Comparison of ENCODE assay signal across 18 cellular contexts in the genomic region with DNA sequence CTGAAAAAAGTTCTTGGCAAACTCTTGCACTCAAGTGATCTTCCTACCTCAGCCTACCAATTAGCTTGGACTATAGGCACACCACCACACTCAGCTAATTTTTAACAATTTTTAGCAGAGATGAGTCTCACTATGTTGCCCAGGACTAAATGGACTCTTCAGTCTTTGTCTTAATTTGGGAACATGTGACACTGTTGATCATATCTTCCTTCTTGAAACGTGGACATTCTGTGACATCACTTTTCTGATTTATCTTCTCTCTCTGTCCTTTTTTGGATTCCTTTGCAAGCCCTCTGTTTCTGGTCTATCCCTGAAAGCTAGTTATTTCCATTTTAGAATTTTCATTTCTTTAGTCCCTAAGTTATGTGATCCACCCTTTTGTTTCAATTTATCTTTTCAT. TPM values are rescaled to one million over a fixed set of nuclear protein-coding genes. Genes with fewer than 3 reads are reported as not detected.
A peak's percentile ranks its signal among the peaks of the same experiment; 100 is the strongest.
DNase-seq lines count a peak whose midpoint lies in the region; ATAC-seq, FAIRE-seq and TF ChIP-seq lines count a peak whose summit lies in the region.
"Had no signal": no experiment of that assay in that cellular context is flagged by ENCODE, and none has a peak within 500 bp of the region (broad histone marks: within the 10 kb centered on the region; RNA-seq: fewer than 3 reads in every experiment).

No MANE protein-coding gene starts in this region.

- BruUV-seq in K562 (replicated peaks; lab: Mats Ljungman, UMichigan) = no TSS peak

- H3K4me3 Mint-ChIP-seq in activated naive CD8-positive, alpha-beta T cell = no peak overlapping the region
- no peak overlapping the region for H3K4me3 Mint-ChIP-seq in activated naive CD8-positive, alpha-beta T cell treated with anti-CD3 and anti-CD28 coated beads, Interleukin-2, amount 50 U/mL, for 24 hours
- no peak overlapping the region; the same call in 2 of the 3 replicates for H3K4me3 Mint-ChIP-seq in GM23338
- H3K4me3 Mint-ChIP-seq: B cell had no signal

- H3K9me1 ChIP-seq in K562 (ENCODE audit: control insufficient read depth, insufficient read depth, low read length) = no peaks in the 10 kb centered on the region

- TF ChIP-seq POLR2A in K562 (conservative IDR thresholded peaks at IDR 0.05) = no peak
- no peak for TF ChIP-seq POLR2A in tibial nerve (IDR thresholded peaks at IDR 0.05)

- H3K9ac ChIP-seq in K562 (ENCODE audit: insufficient read depth in 1 of 2, low read depth in 2 of 2, low read length in 2 of 2) = no peak overlapping the region

- TF ChIP-seq EP300 in K562 (IDR thresholded peaks at IDR 0.05; ENCODE audit: low read length) = no peak
- TF ChIP-seq EP300 in tibial nerve (IDR thresholded peaks at IDR 0.05) = no peak

- H3F3A ChIP-seq in GM23338 (replicated peaks; ENCODE audit: low read depth) = 0 out of 2 replicates have a peak, but pooled peaks cover 2% of the 10 kb centered on the region

- H3K79me2 ChIP-seq in GM23338 (replicated peaks; ENCODE audit: insufficient read depth) = peaks cover 96% of the 10 kb centered on the region
- peaks cover 65% of the 10 kb centered on the region for H3K79me2 ChIP-seq in K562 (ENCODE audit: control insufficient read depth, insufficient read depth, low read length)

- H3K9me2 ChIP-seq in GM23338 (ENCODE audit: insufficient read depth) = no peaks in the 10 kb centered on the region

- H3K27me3 Mint-ChIP-seq in activated naive CD8-positive, alpha-beta T cell = no peaks in the 10 kb centered on the region
- no peaks in the 10 kb centered on the region for H3K27me3 Mint-ChIP-seq in activated naive CD8-positive, alpha-beta T cell treated with anti-CD3 and anti-CD28 coated beads, Interleukin-2, amount 50 U/mL, for 24 hours
- peaks cover 5% of the 10 kb centered on the region for H3K27me3 Mint-ChIP-seq in GM23338 (ENCODE audit: insufficient read depth, low read depth, poor library complexity)
- H3K27me3 Mint-ChIP-seq: B cell had no signal

- H4K20me1 ChIP-seq in GM23338 (replicated peaks; ENCODE audit: insufficient read depth) (peaks cover 28% of the 10 kb centered on the region; the same call in 1 of the 2 replicates), K562 (replicated peaks; ENCODE audit: control insufficient read depth, insufficient read depth, low read length) (no peaks in the 10 kb centered on the region)

- H3K4me1 ChIP-seq in GM23338 (ENCODE audit: insufficient read depth) (peaks cover 14% of the 10 kb centered on the region), K562 (replicated peaks in 1 of 2; ENCODE audit: control insufficient read depth in 2 of 2, insufficient read depth in 2 of 2, low read length in 2 of 2) (peaks cover 0 to 3% of the 10 kb centered on the region in 2 experiments; a peak in 1 of 5 replicates), tibial nerve (peaks cover 0 to 19% (median under 1%) of the 10 kb centered on the region in 4 donors)
- H3K4me1 ChIP-seq: HAP-1 had no signal

- H3K36me3 ChIP-seq in GM23338 (ENCODE audit: insufficient read depth) (no peaks in the 10 kb centered on the region), K562 (ENCODE audit: control insufficient read depth, insufficient read depth, low read length) (peaks cover 4% of the 10 kb centered on the region; the same call in 2 of the 3 replicates), tibial nerve (no peaks in the 10 kb centered on the region)
- H3K36me3 ChIP-seq: HAP-1 had no signal

- no peaks in the 10 kb centered on the region for H3K27me3 ChIP-seq in GM23338 (ENCODE audit: insufficient read depth)
- no peaks in the 10 kb centered on the region for H3K27me3 ChIP-seq in K562 (ENCODE audit: control insufficient read depth in 2 of 2, insufficient read depth in 2 of 2, low read length in 2 of 2)
- no peaks in the 10 kb centered on the region for H3K27me3 ChIP-seq in tibial nerve

- H3K4me2 ChIP-seq in GM23338 = 0 out of 2 replicates have a peak overlapping the region, but pooled peaks have one; percentile 4
- H3K4me2 ChIP-seq in K562 (ENCODE audit: insufficient read depth, low read length) = no peak overlapping the region

- H3K9me3 ChIP-seq in K562 (replicated peaks; ENCODE audit: control insufficient read depth, insufficient read depth, low read depth, low read length) = no peaks in the 10 kb centered on the region
- H3K9me3 ChIP-seq in tibial nerve = no peaks in the 10 kb centered on the region
- H3K9me3 ChIP-seq: HAP-1 had no signal

- peak overlapping the region; percentile 56; the same call in 1 of the 2 replicates for H3K27ac ChIP-seq in GM23338 (ENCODE audit: low read depth)
- H3K27ac ChIP-seq in K562 (ENCODE audit: extremely low read depth, low read depth, low read length) = peak overlapping the region; percentile 30; the same call in 1 of the 3 replicates
- H3K27ac ChIP-seq in tibial nerve = no peak overlapping the region

- peaks cover 54% of the 10 kb centered on the region for H3K4me1 Mint-ChIP-seq in activated naive CD8-positive, alpha-beta T cell (ENCODE audit: low read depth)
- peaks cover 23% of the 10 kb centered on the region for H3K4me1 Mint-ChIP-seq in activated naive CD8-positive, alpha-beta T cell treated with anti-CD3 and anti-CD28 coated beads, Interleukin-2, amount 50 U/mL, for 24 hours
- H3K4me1 Mint-ChIP-seq in GM23338 = peaks cover 13% of the 10 kb centered on the region

- H3K9me3 Mint-ChIP-seq in activated naive CD8-positive, alpha-beta T cell (ENCODE audit: low read depth) = no peaks in the 10 kb centered on the region
- H3K9me3 Mint-ChIP-seq in activated naive CD8-positive, alpha-beta T cell treated with anti-CD3 and anti-CD28 coated beads, Interleukin-2, amount 50 U/mL, for 24 hours = no peaks in the 10 kb centered on the region
- H3K9me3 Mint-ChIP-seq in GM23338 = no peaks in the 10 kb centered on the region

- H3K27ac Mint-ChIP-seq in activated naive CD8-positive, alpha-beta T cell = peak overlapping the region; percentile 38
- no peak overlapping the region for H3K27ac Mint-ChIP-seq in activated naive CD8-positive, alpha-beta T cell treated with anti-CD3 and anti-CD28 coated beads, Interleukin-2, amount 50 U/mL, for 24 hours
- H3K27ac Mint-ChIP-seq in GM23338 = peak overlapping the region; percentile 40; the same call in 1 of the 2 replicates

- TF ChIP-seq CTCF in GM23338 (conservative IDR thresholded peaks at IDR 0.05; ENCODE audit: low read depth in 2 of 2) (no peak), K562 (IDR thresholded peaks at IDR 0.05 in 2 of 3, conservative IDR thresholded peaks at IDR 0.05 in 1 of 3; ENCODE audit: insufficient read depth in 2 of 3, low read depth in 1 of 3, low read length in 3 of 3) (no peak), tibial nerve (IDR thresholded peaks at IDR 0.05) (no peak)

- FAIRE-seq in K562 (lab: Jason Lieb, UNC) = peak; percentile 67
- FAIRE-seq: GM18507 had no signal

- POLR2A ChIA-PET in K562 (lab: Yijun Ruan, JAX) = interaction anchor here (0.6 to 1.1 kb wide), 2 partner anchors 11 to 1796 kb away, joined by 3 read pairs; no protein-coding TSS in a partner anchor

- H2AFZ ChIP-seq in GM23338 = no peak overlapping the region
- no peak overlapping the region for H2AFZ ChIP-seq in K562 (ENCODE audit: low read depth, low read length)

- no peak for TF ChIP-seq RAD21 in K562 (CRISPR knock-in tag; conservative IDR thresholded peaks at IDR 0.05 in 1 of 2, IDR thresholded peaks at IDR 0.05 in 1 of 2)

- peaks cover 2% of the 10 kb centered on the region for H3K36me3 Mint-ChIP-seq in activated naive CD8-positive, alpha-beta T cell
- peaks cover 5% of the 10 kb centered on the region for H3K36me3 Mint-ChIP-seq in activated naive CD8-positive, alpha-beta T cell treated with anti-CD3 and anti-CD28 coated beads, Interleukin-2, amount 50 U/mL, for 24 hours (ENCODE audit: low read depth)
- peaks cover 12% of the 10 kb centered on the region; the same call in 2 of the 3 replicates for H3K36me3 Mint-ChIP-seq in GM23338 (ENCODE audit: low read depth)

- no peak for ATAC-seq in activated naive CD8-positive, alpha-beta T cell treated with anti-CD3 and anti-CD28 coated beads, Interleukin-2, amount 50 U/mL, for 24 hours
- ATAC-seq in GM23338 (no peak), K562 (peak; percentile 48), GM21423 (IDR thresholded peaks at IDR 0.05; ENCODE audit: unreplicated experiment) (no peak), HG03045 (IDR thresholded peaks at IDR 0.05; ENCODE audit: unreplicated experiment) (no peak)
- ATAC-seq: Right ventricle myocardium inferior had no signal

- in situ Hi-C loops in K562 (cut with MboI) = no loop called here

- CTCF ChIA-PET in K562 (lab: Yijun Ruan, JAX; ENCODE audit: low intra/inter-chr PET ratio) = no interaction called here

- H3K4me3 ChIP-seq in GM23338 (no peak overlapping the region), K562 (no peak overlapping the region), tibial nerve (no peak overlapping the region)
- H3K4me3 ChIP-seq: HAP-1 had no signal

- 0% methylated on average over 1 of the region's 1 CpG for WGBS in K562 (ENCODE audit: insufficient coverage, low coverage, missing lambda C conversion rate)
- WGBS in tibial nerve, 2 donors = 33 to 47% methylated on average over 1 of the region's 1 CpG

- intact Hi-C loops in K562 (cut with micrococcal nuclease) = loop anchor here (2.0 kb wide), 1 partner anchor 42 kb away; a partner anchor contains a TSS

- DNase-seq in activated naive CD8-positive, alpha-beta T cell treated with anti-CD3 and anti-CD28 coated beads, Interleukin-2, amount 50 U/mL, for 24 hours = no peak
- DNase-seq in GM23338 (ENCODE audit: low spot score) (no peak), K562 (ENCODE audit: extremely low read depth in 1 of 4, low spot score in 3 of 4) (no peak), tibial nerve (ENCODE audit: low spot score in 2 of 2) (no peak)
- DNase-seq: ACHN, COR-L47, Kasumi-1, NCI-H1105 treated with DMSO at 0.1 percent for 48 hours, NCI-H187 treated with DMSO at 0.1 percent for 48 hours, NCI-H446 treated with DMSO at 0.1 percent for 48 hours, NCI-H774 had no signal

RNA-seq across cellular contexts. Expression of a gene that starts 42.0 kb away (rescaled TPM):
- total RNA-seq in GM23338 (2014; rRNA removed; shearing (Covaris generic)) = 42.4 and 51.2 TPM in 2 replicates
- 164 and 188 TPM in 2 replicates for polyA plus RNA-seq in GM23338 (2016; fragmentation: Nextera tagmentation; extraction: Ambion mirVana)
- total RNA-seq in K562 (2011; cell fraction: chromatin; rRNA removed; ENCODE audit: low replicate concordance) = 47.1 and 111 TPM in 2 replicates
- total RNA-seq in K562 (2011; cell fraction: nucleolus; rRNA removed) = 16.2 and 22.8 TPM in 2 replicates
- 55.4 and 88.9 TPM in 2 replicates for total RNA-seq in K562 (2011; cell fraction: nucleoplasm; rRNA removed)
- 34.7 and 45.5 TPM in 2 replicates for total RNA-seq in K562 (2014; rRNA removed)
- total RNA-seq in K562 (2014; rRNA removed; fragmentation: Illumina TruSeq; extraction: Trizol) = 43.0 and 52.8 TPM in 2 replicates
- total RNA-seq in K562 (2015; rRNA removed; fragmentation: Illumina TruSeq; extraction: Trizol) = 34.5 and 42.8 TPM in 2 replicates
- total RNA-seq in K562 (2021) = 37.3 and 53.1 TPM in 2 replicates
- 25.2 and 26.3 TPM in 2 replicates for polyA plus RNA-seq in K562 (2011; rRNA removed)
- polyA plus RNA-seq in K562 (2011; cell fraction: cytosol; rRNA removed) = 7.2 and 13.6 TPM in 2 replicates
- polyA plus RNA-seq in K562 (2011; cell fraction: nucleus; rRNA removed) = 26.3 and 32.7 TPM in 2 replicates
- polyA plus RNA-seq in K562 (2012) = 24.0 and 42.9 TPM in 2 replicates
- polyA plus RNA-seq in K562 (2014; fragmentation: Illumina TruSeq; extraction: Trizol) = 59.2 and 63.6 TPM in 2 replicates
- 10 to 100 TPM in 1 of 2 experiments, 1 to 10 TPM in 1; 9.7 to 14.4 TPM for polyA plus RNA-seq in K562 (2014; fragmentation: Nextera tagmentation; extraction: Ambion mirVana)
- polyA plus RNA-seq in K562 (2014; rRNA removed) = 24.1 and 33.0 TPM in 2 replicates
- 67.6 and 88.5 TPM in 2 replicates for polyA minus RNA-seq in K562 (2011; rRNA and poly(A)+ RNA removed)
- polyA minus RNA-seq in K562 (2011; cell fraction: cytosol; rRNA and poly(A)+ RNA removed) = 26.3 and 33.4 TPM in 2 replicates
- 16.0 and 39.0 TPM in 2 replicates for polyA minus RNA-seq in K562 (2011; cell fraction: nucleus; rRNA and poly(A)+ RNA removed)
- 100 to 1,000 TPM in 1 of 4 donors, 10 to 100 TPM in 3; 69.3 to 127 (median 77.0) TPM for total RNA-seq in tibial nerve

RNA-seq across cellular contexts. Expression of a gene that starts 42.4 kb away (rescaled TPM):
- total RNA-seq in GM23338 (2014; rRNA removed; shearing (Covaris generic)) = 2.3 and 5.3 TPM in 2 replicates
- polyA plus RNA-seq in GM23338 (2016; fragmentation: Nextera tagmentation; extraction: Ambion mirVana) (39.1 and 50.2 TPM in 2 replicates), K562 (2011; rRNA removed) (14.3 and 15.6 TPM in 2 replicates), K562 (2014; fragmentation: Illumina TruSeq; extraction: Trizol) (10.8 and 13.9 TPM in 2 replicates), K562 (2014; fragmentation: Nextera tagmentation; extraction: Ambion mirVana) (10 to 100 TPM; 37.5 to 40.6 TPM), K562 (2014; rRNA removed) (11.9 and 17.0 TPM in 2 replicates)
- 5.2 TPM in 2 replicates for total RNA-seq in K562 (2011; cell fraction: chromatin; rRNA removed; ENCODE audit: low replicate concordance)
- 2.2 and 4.8 TPM in 2 replicates for total RNA-seq in K562 (2011; cell fraction: nucleolus; rRNA removed)
- 4.5 and 6.7 TPM in 2 replicates for total RNA-seq in K562 (2011; cell fraction: nucleoplasm; rRNA removed)
- total RNA-seq in K562 (2014; rRNA removed) (12.4 and 13.7 TPM in 2 replicates), K562 (2014; rRNA removed; fragmentation: Illumina TruSeq; extraction: Trizol) (16.7 and 18.4 TPM in 2 replicates), K562 (2015; rRNA removed; fragmentation: Illumina TruSeq; extraction: Trizol) (13.8 and 14.5 TPM in 2 replicates), K562 (2021) (10.4 and 10.6 TPM in 2 replicates), tibial nerve (10 to 100 TPM; 17.1 to 48.6 (median 27.6) TPM)
- polyA plus RNA-seq in K562 (2011; cell fraction: cytosol; rRNA removed) = 3.4 and 12.8 TPM in 2 replicates
- polyA plus RNA-seq in K562 (2011; cell fraction: nucleus; rRNA removed) = 4.1 and 5.8 TPM in 2 replicates
- 28.7 and 40.3 TPM in 2 replicates for polyA plus RNA-seq in K562 (2012)
- polyA minus RNA-seq in K562 (2011; rRNA and poly(A)+ RNA removed) = 9.5 and 11.2 TPM in 2 replicates
- 2.7 and 5.7 TPM in 2 replicates for polyA minus RNA-seq in K562 (2011; cell fraction: cytosol; rRNA and poly(A)+ RNA removed)
- polyA minus RNA-seq in K562 (2011; cell fraction: nucleus; rRNA and poly(A)+ RNA removed) = 2.8 and 4.7 TPM in 2 replicates

Comparison
In these comparisons a context has a peak if more than half of its experiments do, and no peak if none do; other contexts are left out.
1. H3K27ac ChIP-seq: peak in GM23338 (single experiment) and K562 (single experiment); none in tibial nerve (0 of 4).